In the genomic region with DNA sequence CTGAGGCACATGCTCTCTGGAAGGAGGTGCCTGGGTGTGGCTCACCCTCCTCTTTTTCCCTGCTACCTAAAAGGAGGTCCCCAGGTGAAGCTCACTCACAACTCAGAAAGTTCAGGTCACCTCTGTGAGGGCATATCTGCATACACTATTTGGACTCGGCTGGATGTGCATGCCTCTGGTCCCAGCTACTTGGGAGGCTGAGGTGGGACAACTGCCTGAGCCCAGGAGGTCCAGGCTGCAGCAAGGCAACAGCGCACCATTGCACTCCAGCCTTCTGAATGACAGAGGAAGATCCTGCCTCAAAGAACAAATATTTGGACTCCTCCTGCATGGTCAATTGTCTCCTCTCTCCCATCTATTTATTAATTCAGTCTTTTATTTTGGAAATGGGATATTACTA, we compare ENCODE assay signal across 11 cellular contexts. TPM values are rescaled to one million over a fixed set of nuclear protein-coding genes. Genes with fewer than 3 reads are reported as not detected.
DNase-seq lines count a peak whose midpoint lies in the region; ATAC-seq, FAIRE-seq and TF ChIP-seq lines count a peak whose summit lies in the region.
"Had no signal": no experiment of that assay in that cellular context is flagged by ENCODE, and none has a peak within 500 bp of the region (broad histone marks: within the 10 kb centered on the region; RNA-seq: fewer than 3 reads in every experiment).

No MANE protein-coding gene starts in this region.

- H3K27me3 ChIP-seq in CD4-positive, alpha-beta memory T cell (ENCODE audit: insufficient read depth, low read length) = no peaks in the 10 kb centered on the region
- no peaks in the 10 kb centered on the region for H3K27me3 ChIP-seq in GM12878 (replicated peaks in 1 of 2; ENCODE audit: control insufficient read depth in 2 of 2, insufficient read depth in 2 of 2, low read length in 1 of 2)
- H3K27me3 ChIP-seq in gastrocnemius medialis = no peaks in the 10 kb centered on the region

- H3K9me3 Mint-ChIP-seq in CD4-positive, alpha-beta memory T cell = peaks cover 0 to 8% (median 0%) of the 10 kb centered on the region in 8 donors
- H3K9me3 Mint-ChIP-seq in IgD-negative memory B cell (peaks cover 0 to under 1% (median 0%) of the 10 kb centered on the region in 3 donors), nephron (no peaks in the 10 kb centered on the region)

- H3K4me1 Mint-ChIP-seq in CD4-positive, alpha-beta memory T cell = peaks cover 29 to 71% (median 54%) of the 10 kb centered on the region in 4 donors
- H3K4me1 Mint-ChIP-seq in IgD-negative memory B cell (peaks cover 22 to 34% (median 25%) of the 10 kb centered on the region in 3 donors), nephron (peaks cover 43% of the 10 kb centered on the region)

- no peaks in the 10 kb centered on the region for H4K20me1 ChIP-seq in GM12878 (ENCODE audit: control insufficient read depth, insufficient read depth)

- CTCF ChIA-PET in CD4-positive, alpha-beta memory T cell (lab: Charles Lee; ENCODE audit: partially characterized antibody) = interaction anchor here (0.6 to 1.1 kb wide), 2 partner anchors 15 to 153 kb away, joined by 3 read pairs; partner anchors contain the start of genes GAK and TMEM175
- CTCF ChIA-PET in GM12878 (lab: Yijun Ruan, JAX) = interaction anchor here (0.6 kb wide), 1 partner anchor 207 kb away, joined by 3 read pairs; the partner anchor contains the start of gene IDUA

- peaks cover 54% of the 10 kb centered on the region for H3K79me2 ChIP-seq in GM12878 (ENCODE audit: control insufficient read depth, insufficient read depth, low read length)

- ATAC-seq in GM12878 = no peak
- no peak for ATAC-seq in gastrocnemius medialis

- WGBS in GM12878 (ENCODE audit: insufficient coverage, insufficient replicate concordance, low lambda C conversion rate, missing lambda C conversion rate) = 100% methylated on average over 2 of the region's 2 CpGs

- H3K36me3 ChIP-seq in CD4-positive, alpha-beta memory T cell (ENCODE audit: insufficient read depth, low read length) = peaks cover 12% of the 10 kb centered on the region
- H3K36me3 ChIP-seq in GM12878 (ENCODE audit: control insufficient read depth in 2 of 2, insufficient read depth in 2 of 2, low read length in 1 of 2) (peaks cover 0 to 40% of the 10 kb centered on the region in 2 experiments; a peak in 3 of 4 replicates), gastrocnemius medialis (peaks cover 0 to 22% of the 10 kb centered on the region in 2 donors)

- TF ChIP-seq RAD21 in GM12878 (IDR thresholded peaks at IDR 0.05; ENCODE audit: insufficient read depth, low read depth, low read length) = no peak

- POLR2A ChIA-PET in CD4-positive, alpha-beta memory T cell (lab: Charles Lee; ENCODE audit: partially characterized antibody) = interaction anchor here (1.1 to 1.5 kb wide), 3 partner anchors 13 to 100 kb away, joined by 3 to 6 read pairs (median 3); no protein-coding TSS in a partner anchor
- POLR2A ChIA-PET in GM12878 (lab: Charles Lee) = interaction anchor here (0.8 kb wide), 1 partner anchor 8 kb away, joined by 3 read pairs; no protein-coding TSS in a partner anchor

- TF ChIP-seq EP300 in GM12878 (IDR thresholded peaks at IDR 0.05; ENCODE audit: borderline replicate concordance in 1 of 2, control insufficient read depth in 1 of 2, low read depth in 2 of 2, low read length in 2 of 2) = no peak

- H3K27ac Mint-ChIP-seq in CD4-positive, alpha-beta memory T cell = peak overlapping the region in 4 of 7 donors; percentile 31 to 95 (median 78)
- H3K27ac Mint-ChIP-seq in IgD-negative memory B cell = peak overlapping the region in 2 of 3 donors; percentile 63 to 83
- H3K27ac Mint-ChIP-seq in nephron = peak overlapping the region in 1 of 3 experiments; percentile 42

- no peaks in the 10 kb centered on the region for H3K9me3 ChIP-seq in CD4-positive, alpha-beta memory T cell (ENCODE audit: control insufficient read depth in 1 of 2, low read length in 2 of 2)
- H3K9me3 ChIP-seq in GM12878 (replicated peaks; ENCODE audit: control insufficient read depth, insufficient read depth, low read length) = no peaks in the 10 kb centered on the region; the same call in 2 of the 3 replicates
- no peaks in the 10 kb centered on the region for H3K9me3 ChIP-seq in gastrocnemius medialis

- H3K4me1 ChIP-seq in CD4-positive, alpha-beta memory T cell (ENCODE audit: insufficient read depth, low read length) = peaks cover 69% of the 10 kb centered on the region
- H3K4me1 ChIP-seq in GM12878 (ENCODE audit: control insufficient read depth, insufficient read depth, low read length) = peaks cover 11% of the 10 kb centered on the region
- peaks cover 13 to 25% of the 10 kb centered on the region in 2 donors for H3K4me1 ChIP-seq in gastrocnemius medialis

- peak overlapping the region; percentile 4; the same call in 1 of the 2 replicates for H3K4me2 ChIP-seq in GM12878 (ENCODE audit: control insufficient read depth, insufficient read depth)

- in situ Hi-C loops in GM12878 (cut with MboI) (no loop called here), gastrocnemius medialis (cut with MboI; ENCODE audit: low sequenced_read_pairs in 4 of 4) (no loop called here)

- H3K4me3 Mint-ChIP-seq in CD4-positive, alpha-beta memory T cell = peak overlapping the region; percentile 83 to 93 (median 92)
- H3K4me3 Mint-ChIP-seq in IgD-negative memory B cell = peak overlapping the region; percentile 70 to 97 (median 88)
- peak overlapping the region; percentile 78 to 88 (median 84) for H3K4me3 Mint-ChIP-seq in nephron

- no peak overlapping the region for H3K4me3 ChIP-seq in CD4-positive, alpha-beta memory T cell (ENCODE audit: low read length in 2 of 2)
- H3K4me3 ChIP-seq in GM12878 (no peak overlapping the region), gastrocnemius medialis (no peak overlapping the region)

- H2AFZ ChIP-seq in GM12878 (ENCODE audit: control insufficient read depth, low read depth, low read length) = no peak overlapping the region

- DNase-seq in CD4-positive, alpha-beta memory T cell = no peak
- DNase-seq in GM12878 (ENCODE audit: low read depth, low spot score) = no peak
- DNase-seq in gastrocnemius medialis = no peak
- DNase-seq in NCI-H82 treated with DMSO at 0.1 percent for 48 hours (lab: John Stamatoyannopoulos, UW; ENCODE audit: unreplicated experiment) = no peak
- DNase-seq in GM19238 (ENCODE audit: insufficient read length, low spot score) = no peak
- no peak for DNase-seq in cardiac septum (ENCODE audit: low spot score)
- DNase-seq: activated naive CD4-positive, alpha-beta T cell; NCI-H2029 had no signal

- H3K27me3 Mint-ChIP-seq in CD4-positive, alpha-beta memory T cell = peaks cover 0 to 2% of the 10 kb centered on the region in 2 donors
- H3K27me3 Mint-ChIP-seq in IgD-negative memory B cell (peaks cover 6% of the 10 kb centered on the region), nephron (ENCODE audit: low read depth) (peaks cover 8% of the 10 kb centered on the region)

- SMC1A ChIA-PET in GM12878 (lab: Charles Lee; ENCODE audit: uncharacterized antibody, unreplicated experiment) = interaction anchor here (1.1 kb wide), 1 partner anchor 115 kb away, joined by 3 read pairs; no protein-coding TSS in a partner anchor

- no peak overlapping the region for H3K9ac ChIP-seq in GM12878 (ENCODE audit: control insufficient read depth, insufficient read depth, low read length)

- FAIRE-seq in GM12878 (lab: Jason Lieb, UNC) = no peak
- FAIRE-seq: HTR-8/SVneo had no signal

- H3K27ac ChIP-seq in CD4-positive, alpha-beta memory T cell (ENCODE audit: low read depth, low read length) = no peak overlapping the region
- no peak overlapping the region for H3K27ac ChIP-seq in GM12878 (ENCODE audit: control insufficient read depth, insufficient read depth)
- no peak overlapping the region for H3K27ac ChIP-seq in gastrocnemius medialis

- RAD21 ChIA-PET in GM12878 (lab: Charles Lee; ENCODE audit: unreplicated experiment) = no interaction called here

- no peak for TF ChIP-seq CTCF in GM12878 (IDR thresholded peaks at IDR 0.05 in 2 of 3, conservative IDR thresholded peaks at IDR 0.05 in 1 of 3; ENCODE audit: control insufficient read depth in 2 of 3, extremely low read depth in 1 of 3, insufficient read depth in 1 of 3, low read depth in 3 of 3, low read length in 3 of 3)
- TF ChIP-seq CTCF in nephron (IDR thresholded peaks at IDR 0.05; ENCODE audit: unreplicated experiment in 3 of 3) = no peak
- no peak for TF ChIP-seq CTCF in gastrocnemius medialis (IDR thresholded peaks at IDR 0.05 in 4 of 5, conservative IDR thresholded peaks at IDR 0.05 in 1 of 5)

- peaks cover 29 to 49% of the 10 kb centered on the region in 2 donors for H3K36me3 Mint-ChIP-seq in CD4-positive, alpha-beta memory T cell
- H3K36me3 Mint-ChIP-seq in IgD-negative memory B cell (peaks cover 7% of the 10 kb centered on the region), nephron (ENCODE audit: low read depth) (peaks cover 52% of the 10 kb centered on the region)

- intact Hi-C loops in CD4-positive, alpha-beta memory T cell (cut with micrococcal nuclease) = no loop called here
- intact Hi-C loops in GM12878 (cut with micrococcal nuclease; ENCODE audit: unreplicated experiment) = no loop called here
- intact Hi-C loops in gastrocnemius medialis (cut with DNase I; ENCODE audit: low total_unique reads) = no loop called here
- intact Hi-C loops in cardiac septum (cut with DNase I) = no loop called here

- BruUV-seq in GM12878 (replicated peaks; lab: Mats Ljungman, UMichigan) = no TSS peak

- TF ChIP-seq POLR2A in GM12878 (IDR thresholded peaks at IDR 0.05; ENCODE audit: low read depth, low read length) (peak; percentile 52; the same call in 1 of the 2 replicates), gastrocnemius medialis (IDR thresholded peaks at IDR 0.05) (no peak)

RNA-seq across cellular contexts. Expression of gene CPLX1, which starts 46.4 kb away (rescaled TPM):
- total RNA-seq in CD4-positive, alpha-beta memory T cell = 1 to 10 TPM in 1 of 2 experiments, under 1 TPM in 1; 0.64 to 1.5 TPM
- polyA plus RNA-seq in CD4-positive, alpha-beta memory T cell = under 1 TPM in 1 of 2 donors, not detected in 1; 0.26 TPM
- polyA plus RNA-seq in IgD-negative memory B cell (not detected), GM12878 (2011; rRNA removed) (not detected in 2 replicates), GM12878 (2014; fragmentation: Illumina TruSeq; extraction: Trizol) (0.04 TPM in 1 of 2 replicates, not detected in the other), GM12878 (2014; fragmentation: Nextera tagmentation; extraction: Ambion mirVana) (not detected), GM12878 (2014; rRNA removed) (0.28 and 0.57 TPM in 2 replicates), GM12878 (2016; fragmentation: Nextera tagmentation; extraction: Ambion mirVana) (under 1 TPM in 1 of 2 experiments, not detected in 1; 0.13 TPM)
- total RNA-seq in GM12878 (2013; cell fraction: nucleolus; rRNA removed) = 0.25 TPM in 1 of 2 replicates, not detected in the other
- total RNA-seq in GM12878 (2014; rRNA removed) (0.16 TPM in 1 of 2 replicates, not detected in the other), GM12878 (2014; rRNA removed; fragmentation: Illumina TruSeq; extraction: Trizol) (0.09 TPM in 1 of 2 replicates, not detected in the other), GM12878 (2021) (1.2 and 2.2 TPM in 2 replicates), gastrocnemius medialis (1 to 10 TPM in 1 of 4 donors, under 1 TPM in 1, not detected in 2; 0.91 to 1.0 TPM), cardiac septum (9.4 TPM)
- polyA plus RNA-seq in GM12878 (2011; ENCODE audit: low read depth) = 0.10 TPM
- polyA plus RNA-seq in GM12878 (2011; cell fraction: cytosol; rRNA removed) = 0.06 TPM in 1 of 2 replicates, not detected in the other
- 0.12 and 0.46 TPM in 2 replicates for polyA plus RNA-seq in GM12878 (2011; cell fraction: nucleus; rRNA removed)
- polyA plus RNA-seq in GM12878 (2012) = 0.88 and 2.1 TPM in 2 replicates
- not detected in 2 replicates for polyA minus RNA-seq in GM12878 (2011; rRNA and poly(A)+ RNA removed)
- not detected in 2 replicates for polyA minus RNA-seq in GM12878 (2011; cell fraction: cytosol; rRNA and poly(A)+ RNA removed)
- polyA minus RNA-seq in GM12878 (2011; cell fraction: nucleus; rRNA and poly(A)+ RNA removed) = not detected in 2 replicates
